Comparison of ENCODE assay signal across 21 cellular contexts in the genomic region with DNA sequence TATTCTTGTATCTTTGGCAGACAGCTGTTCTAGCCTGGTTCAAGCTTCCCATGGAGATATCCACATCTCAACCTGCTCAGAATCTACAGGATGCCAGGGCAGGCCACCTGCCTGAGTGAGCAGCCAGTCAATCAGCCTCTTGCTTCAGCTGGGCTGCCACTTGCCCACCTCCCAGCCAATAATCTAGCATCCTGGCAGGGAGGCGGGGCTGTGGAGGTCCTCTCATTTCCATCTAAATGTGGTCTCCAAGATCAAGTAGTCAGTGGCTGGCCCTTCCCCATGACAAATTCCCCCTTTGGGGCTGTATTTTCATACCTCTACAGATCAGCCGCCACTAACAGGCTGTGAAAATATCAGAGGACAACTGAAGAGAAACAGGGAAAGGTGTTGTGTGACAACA. TPM values are rescaled to one million over a fixed set of nuclear protein-coding genes. Genes with fewer than 3 reads are reported as not detected.
DNase-seq lines count a peak whose midpoint lies in the region; ATAC-seq and TF ChIP-seq lines count a peak whose summit lies in the region.
"Had no signal": no experiment of that assay in that cellular context is flagged by ENCODE, and none has a peak within 500 bp of the region (broad histone marks: within the 10 kb centered on the region; RNA-seq: fewer than 3 reads in every experiment).

No MANE protein-coding gene starts in this region.

- CTCF ChIA-PET in WTC11 (lab: Charles Lee): interaction anchor here (1.3 to 1.4 kb wide), 3 partner anchors 21 to 129 kb away, joined by 4 to 5 read pairs (median 4); no protein-coding TSS in a partner anchor

- H3K36me3 Mint-ChIP-seq in WTC11: no peaks in the 10 kb centered on the region
- H3K36me3 Mint-ChIP-seq in neural crest cell (ENCODE audit: low read depth): peaks cover 3% of the 10 kb centered on the region

- H3K27me3 Mint-ChIP-seq in stimulated activated naive CD8-positive, alpha-beta T cell treated with anti-CD3 and anti-CD28 coated beads, Interleukin-15, amount 100 ng/mL, for 72 hours: no peaks in the 10 kb centered on the region
- no peaks in the 10 kb centered on the region for H3K27me3 Mint-ChIP-seq in WTC11 (ENCODE audit: low read depth)
- H3K27me3 Mint-ChIP-seq in neural crest cell (ENCODE audit: low read depth): no peaks in the 10 kb centered on the region

- H3K9me3 Mint-ChIP-seq in stimulated activated naive CD8-positive, alpha-beta T cell treated with anti-CD3 and anti-CD28 coated beads, Interleukin-15, amount 100 ng/mL, for 72 hours: no peaks in the 10 kb centered on the region
- H3K9me3 Mint-ChIP-seq in WTC11 (no peaks in the 10 kb centered on the region), neural crest cell (no peaks in the 10 kb centered on the region)
- H3K9me3 Mint-ChIP-seq: HFFc6 had no signal

- H3K27ac Mint-ChIP-seq in stimulated activated naive CD8-positive, alpha-beta T cell treated with anti-CD3 and anti-CD28 coated beads, Interleukin-15, amount 100 ng/mL, for 72 hours: peak overlapping the region; percentile 16 to 27
- H3K27ac Mint-ChIP-seq in WTC11 (peak overlapping the region; percentile 77), neural crest cell (ENCODE audit: unreplicated experiment) (peak overlapping the region; percentile 43)
- H3K27ac Mint-ChIP-seq: HFFc6 had no signal

- H3K4me1 Mint-ChIP-seq in stimulated activated naive CD8-positive, alpha-beta T cell treated with anti-CD3 and anti-CD28 coated beads, Interleukin-15, amount 100 ng/mL, for 72 hours: peaks cover 21% of the 10 kb centered on the region
- peaks cover 25% of the 10 kb centered on the region for H3K4me1 Mint-ChIP-seq in WTC11
- peaks cover 3% of the 10 kb centered on the region for H3K4me1 Mint-ChIP-seq in neural crest cell

- TF ChIP-seq CTCF in WTC11 (IDR thresholded peaks at IDR 0.05) (no peak), neural crest cell (conservative IDR thresholded peaks at IDR 0.05) (no peak)

- H3K4me3 Mint-ChIP-seq in stimulated activated naive CD8-positive, alpha-beta T cell treated with anti-CD3 and anti-CD28 coated beads, Interleukin-15, amount 100 ng/mL, for 72 hours: no peak overlapping the region
- H3K4me3 Mint-ChIP-seq in WTC11: no peak overlapping the region
- H3K4me3 Mint-ChIP-seq in neural crest cell: no peak overlapping the region
- H3K4me3 Mint-ChIP-seq: HFFc6 had no signal

- ATAC-seq in stimulated activated naive CD8-positive, alpha-beta T cell treated with anti-CD3 and anti-CD28 coated beads, Interleukin-15, amount 100 ng/mL, for 72 hours: no peak
- no peak for ATAC-seq in stimulated activated naive CD8-positive, alpha-beta T cell treated with anti-CD3 and anti-CD28 coated beads, Interleukin-15, Interleukin-2, amounts not matched to agents 100 U/mL and 50 U/mL, for 24 hours
- ATAC-seq in WTC11 (peak; percentile 46), HG03108 (IDR thresholded peaks at IDR 0.05; ENCODE audit: unreplicated experiment) (no peak)
- ATAC-seq: PC-3 had no signal

- DNase-seq in stimulated activated naive CD8-positive, alpha-beta T cell treated with anti-CD3 and anti-CD28 coated beads, Interleukin-15, amount 100 ng/mL, for 72 hours: no peak
- DNase-seq in stimulated activated naive CD8-positive, alpha-beta T cell treated with anti-CD3 and anti-CD28 coated beads, Interleukin-15, Interleukin-2, amounts not matched to agents 100 U/mL and 50 U/mL, for 24 hours: no peak
- DNase-seq in WTC11 (ENCODE audit: low spot score): no peak
- no peak for DNase-seq in neural crest cell (ENCODE audit: low read depth, low spot score)
- DNase-seq in NCI-H526 treated with DMSO at 0.1 percent for 48 hours (lab: John Stamatoyannopoulos, UW): no peak
- DNase-seq in activated CD8-positive, alpha-beta memory T cell treated with anti-CD3 and anti-CD28 coated beads, Interleukin-2, amount 50 U/mL, for 4 hours: no peak
- DNase-seq: Calu3; DMS153; DND-41; HFFc6; NCI-H1092; NCI-H1417 treated with DMSO at 0.1 percent for 48 hours; NCI-H1694 treated with DMSO at 0.1 percent for 48 hours; NCI-H2081; NCI-H524; NCI-H82; NK-92 treated with Interleukin-12 subunit alpha and Interleukin-12 subunit beta, amount 100 ng/mL, for 24 hours; PC-3; SK-N-SH had no signal

- POLR2A ChIA-PET in WTC11 (lab: Charles Lee): no interaction called here

TF ChIP-seq in WTC11, 78 proteins besides CTCF, POLR2A, EP300 and RAD21:
- TF ChIP-seq CREM (CRISPR knock-in tag; IDR thresholded peaks at IDR 0.05): no peak

RNA-seq across cellular contexts. Expression of a gene that starts 33.0 kb away (rescaled TPM):
- 0.44 to 0.72 TPM (median 0.50 TPM) in 3 replicates for total RNA-seq in WTC11 (2021)
- 0.12 TPM in 1 of 2 replicates, not detected in the other for total RNA-seq in neural crest cell
- total RNA-seq: A172, HFFc6 had no signal

Comparison
In these comparisons a context has a peak if more than half of its experiments do, and no peak if none do; other contexts are left out.
1. H3K27ac Mint-ChIP-seq: peak in every context shown above with its lines; median percentile 77 in WTC11; 43 in neural crest cell; 22 in stimulated activated naive CD8-positive, alpha-beta T cell treated with anti-CD3 and anti-CD28 coated beads, Interleukin-15, amount 100 ng/mL, for 72 hours.